Comparison of ENCODE assay signal across 24 cellular contexts in the genomic region with DNA sequence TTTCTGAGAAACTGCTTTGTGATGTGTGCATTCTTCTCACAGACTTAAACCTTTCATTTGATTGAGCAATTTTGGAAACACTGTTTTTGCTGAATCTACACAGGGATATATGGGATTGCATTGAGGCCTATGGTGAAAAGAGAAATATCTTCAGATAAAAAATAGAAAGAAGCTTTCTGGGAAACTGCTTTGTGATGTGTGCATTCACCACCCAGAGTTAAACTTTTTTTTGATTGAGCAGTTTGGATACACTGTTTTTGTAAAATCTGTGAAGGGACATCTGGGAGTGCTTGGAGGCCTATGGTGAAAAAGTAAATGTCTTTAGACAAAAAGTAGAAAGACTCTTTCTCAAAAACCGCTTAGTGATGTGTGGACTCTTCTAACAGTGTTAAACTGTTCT.
"Had no signal": no experiment of that assay in that cellular context is flagged by ENCODE, and none has a peak within 500 bp of the region (broad histone marks: within the 10 kb centered on the region; RNA-seq: fewer than 3 reads in every experiment).

No MANE protein-coding gene starts in this region.

- H3K27me3 ChIP-seq: colonic mucosa, dorsolateral prefrontal cortex, esophagus squamous epithelium, foreskin keratinocyte, gastroesophageal sphincter, heart left ventricle, heart right ventricle, hepatocyte had no signal

- H3K27ac Mint-ChIP-seq: dendritic cell treated with granulocyte-macrophage colony-stimulating factor and Interleukin-4, amounts not matched to agents 40 ng/mL and 50 ng/mL, for 4 days; effector memory CD8-positive, alpha-beta T cell; endodermal cell had no signal

- H3K36me3 ChIP-seq: colonic mucosa, esophagus squamous epithelium, gastrocnemius medialis, gastroesophageal sphincter, heart left ventricle, heart right ventricle had no signal

- H3K27me3 Mint-ChIP-seq: dendritic cell treated with granulocyte-macrophage colony-stimulating factor and Interleukin-4, amounts not matched to agents 40 ng/mL and 50 ng/mL, for 4 days; effector memory CD8-positive, alpha-beta T cell had no signal

- H3K4me3 Mint-ChIP-seq: dendritic cell treated with granulocyte-macrophage colony-stimulating factor and Interleukin-4, amounts not matched to agents 40 ng/mL and 50 ng/mL, for 4 days; effector memory CD8-positive, alpha-beta T cell; endodermal cell had no signal

- H3K27ac ChIP-seq: colonic mucosa, coronary artery, dorsolateral prefrontal cortex, epithelial cell of prostate, esophagus squamous epithelium, foreskin keratinocyte, gastrocnemius medialis, gastroesophageal sphincter, heart left ventricle, heart right ventricle, hepatocyte had no signal

- H3K4me1 Mint-ChIP-seq: endodermal cell had no signal

- DNase-seq: colonic mucosa; cortex of kidney; dermis blood vessel endothelial cell; dorsolateral prefrontal cortex; effector CD4-positive, alpha-beta T cell; effector CD8-positive, alpha-beta T cell; effector memory CD4-positive, alpha-beta T cell; effector memory CD8-positive, alpha-beta T cell; endodermal cell; erythroblast; esophagus squamous epithelium; foreskin fibroblast; foreskin keratinocyte; foreskin melanocyte; gastrocnemius medialis; glutamatergic neuron; head of caudate nucleus; heart left ventricle; heart right ventricle had no signal

- H3K4me3 ChIP-seq: colonic mucosa, coronary artery, dorsolateral prefrontal cortex, esophagus squamous epithelium, gastrocnemius medialis, gastroesophageal sphincter, heart left ventricle, heart right ventricle, hepatocyte had no signal

- H3K4me1 ChIP-seq: colonic mucosa, esophagus squamous epithelium, foreskin keratinocyte, gastrocnemius medialis, gastroesophageal sphincter, heart left ventricle, heart right ventricle had no signal
